12 cellular contexts compared by ENCODE assay signal in genomic region chr3:4972652-4973643, GRCh38. TPM values are rescaled to one million over a fixed set of nuclear protein-coding genes. Genes with fewer than 3 reads are reported as not detected.
DNase-seq lines count a peak whose midpoint lies in the region; ATAC-seq and TF ChIP-seq lines count a peak whose summit lies in the region.
"Had no signal": no experiment of that assay in that cellular context is flagged by ENCODE, and none has a peak within 500 bp of the region (broad histone marks: within the 10 kb centered on the region; RNA-seq: fewer than 3 reads in every experiment).

No MANE protein-coding gene starts in this region.

- DNase-seq in GM12865 (ENCODE audit: low read depth) (peak; percentile 65), fibroblast of the aortic adventitia (ENCODE audit: low read depth) (peak; percentile 32), NCI-H774 (lab: John Stamatoyannopoulos, UW) (no peak), GM19238 (ENCODE audit: insufficient read length, low spot score) (no peak), NCI-H345 (lab: John Stamatoyannopoulos, UW) (no peak)
- DNase-seq in activated CD4-positive, alpha-beta T cell treated with anti-CD3 and anti-CD28 coated beads, Interleukin-2, amount 50 U/mL, for 48 hours: no peak
- DNase-seq: aorta; effector memory CD4-positive, alpha-beta T cell; NCI-H2171; stimulated activated CD4-positive, alpha-beta T cell treated with anti-CD3 and anti-CD28 coated beads, Interleukin-12 subunit alpha, Interleukin-12 subunit beta, amount 100 ng/mL, for 4 hours had no signal

- ATAC-seq in GM19395 (IDR thresholded peaks at IDR 0.05; ENCODE audit: unreplicated experiment): peak; percentile 32
- peak; percentile 33 for ATAC-seq in HG03175 (IDR thresholded peaks at IDR 0.05; ENCODE audit: unreplicated experiment)

- H3K4me3 ChIP-seq in GM12865 (ENCODE audit: low read depth, low read length) (no peak overlapping the region), fibroblast of the aortic adventitia (ENCODE audit: low read depth, low read length) (no peak overlapping the region)

- TF ChIP-seq CTCF in GM12865 (IDR thresholded peaks at IDR 0.05; ENCODE audit: insufficient read depth, low read depth, low read length, missing control alignments): no peak
- no peak for TF ChIP-seq CTCF in fibroblast of the aortic adventitia (IDR thresholded peaks at IDR 0.05; ENCODE audit: insufficient read depth, low read length)

RNA-seq across cellular contexts. Expression of gene BHLHE40, which starts 6.3 kb away (rescaled TPM):
- total RNA-seq in fibroblast of the aortic adventitia (ENCODE audit: low replicate concordance): 22.9 and 36.1 TPM in 2 replicates

Comparison
In these comparisons a context has a peak if more than half of its experiments do, and no peak if none do; other contexts are left out.
1. DNase-seq: peak in GM12865 (single experiment) and fibroblast of the aortic adventitia (single experiment); none in NCI-H774 (single experiment), GM19238 (single experiment), NCI-H345 (single experiment) and activated CD4-positive, alpha-beta T cell treated with anti-CD3 and anti-CD28 coated beads, Interleukin-2, amount 50 U/mL, for 48 hours (0 of 2).